Comparison of ENCODE assay signal across 1 cellular context in genomic region chr4:73258668-73259551, GRCh38.
A peak's percentile ranks its signal among the peaks of the same experiment; 100 is the strongest.
TF ChIP-seq lines count a peak whose summit lies in the region.

A gene with protein sequence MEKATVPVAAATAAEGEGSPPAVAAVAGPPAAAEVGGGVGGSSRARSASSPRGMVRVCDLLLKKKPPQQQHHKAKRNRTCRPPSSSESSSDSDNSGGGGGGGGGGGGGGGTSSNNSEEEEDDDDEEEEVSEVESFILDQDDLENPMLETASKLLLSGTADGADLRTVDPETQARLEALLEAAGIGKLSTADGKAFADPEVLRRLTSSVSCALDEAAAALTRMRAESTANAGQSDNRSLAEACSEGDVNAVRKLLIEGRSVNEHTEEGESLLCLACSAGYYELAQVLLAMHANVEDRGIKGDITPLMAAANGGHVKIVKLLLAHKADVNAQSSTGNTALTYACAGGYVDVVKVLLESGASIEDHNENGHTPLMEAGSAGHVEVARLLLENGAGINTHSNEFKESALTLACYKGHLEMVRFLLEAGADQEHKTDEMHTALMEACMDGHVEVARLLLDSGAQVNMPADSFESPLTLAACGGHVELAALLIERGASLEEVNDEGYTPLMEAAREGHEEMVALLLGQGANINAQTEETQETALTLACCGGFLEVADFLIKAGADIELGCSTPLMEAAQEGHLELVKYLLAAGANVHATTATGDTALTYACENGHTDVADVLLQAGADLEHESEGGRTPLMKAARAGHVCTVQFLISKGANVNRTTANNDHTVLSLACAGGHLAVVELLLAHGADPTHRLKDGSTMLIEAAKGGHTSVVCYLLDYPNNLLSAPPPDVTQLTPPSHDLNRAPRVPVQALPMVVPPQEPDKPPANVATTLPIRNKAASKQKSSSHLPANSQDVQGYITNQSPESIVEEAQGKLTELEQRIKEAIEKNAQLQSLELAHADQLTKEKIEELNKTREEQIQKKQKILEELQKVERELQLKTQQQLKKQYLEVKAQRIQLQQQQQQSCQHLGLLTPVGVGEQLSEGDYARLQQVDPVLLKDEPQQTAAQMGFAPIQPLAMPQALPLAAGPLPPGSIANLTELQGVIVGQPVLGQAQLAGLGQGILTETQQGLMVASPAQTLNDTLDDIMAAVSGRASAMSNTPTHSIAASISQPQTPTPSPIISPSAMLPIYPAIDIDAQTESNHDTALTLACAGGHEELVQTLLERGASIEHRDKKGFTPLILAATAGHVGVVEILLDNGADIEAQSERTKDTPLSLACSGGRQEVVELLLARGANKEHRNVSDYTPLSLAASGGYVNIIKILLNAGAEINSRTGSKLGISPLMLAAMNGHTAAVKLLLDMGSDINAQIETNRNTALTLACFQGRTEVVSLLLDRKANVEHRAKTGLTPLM (N-terminal part only) (minus strand): TSS chr4:73258798. CDS start chr4:73258668, 130 bp downstream.

TF ChIP-seq in GM12878, 131 proteins besides CTCF, POLR2A, EP300 and RAD21 (continued from another document and continues in another):
- TF ChIP-seq, protein P1, sequence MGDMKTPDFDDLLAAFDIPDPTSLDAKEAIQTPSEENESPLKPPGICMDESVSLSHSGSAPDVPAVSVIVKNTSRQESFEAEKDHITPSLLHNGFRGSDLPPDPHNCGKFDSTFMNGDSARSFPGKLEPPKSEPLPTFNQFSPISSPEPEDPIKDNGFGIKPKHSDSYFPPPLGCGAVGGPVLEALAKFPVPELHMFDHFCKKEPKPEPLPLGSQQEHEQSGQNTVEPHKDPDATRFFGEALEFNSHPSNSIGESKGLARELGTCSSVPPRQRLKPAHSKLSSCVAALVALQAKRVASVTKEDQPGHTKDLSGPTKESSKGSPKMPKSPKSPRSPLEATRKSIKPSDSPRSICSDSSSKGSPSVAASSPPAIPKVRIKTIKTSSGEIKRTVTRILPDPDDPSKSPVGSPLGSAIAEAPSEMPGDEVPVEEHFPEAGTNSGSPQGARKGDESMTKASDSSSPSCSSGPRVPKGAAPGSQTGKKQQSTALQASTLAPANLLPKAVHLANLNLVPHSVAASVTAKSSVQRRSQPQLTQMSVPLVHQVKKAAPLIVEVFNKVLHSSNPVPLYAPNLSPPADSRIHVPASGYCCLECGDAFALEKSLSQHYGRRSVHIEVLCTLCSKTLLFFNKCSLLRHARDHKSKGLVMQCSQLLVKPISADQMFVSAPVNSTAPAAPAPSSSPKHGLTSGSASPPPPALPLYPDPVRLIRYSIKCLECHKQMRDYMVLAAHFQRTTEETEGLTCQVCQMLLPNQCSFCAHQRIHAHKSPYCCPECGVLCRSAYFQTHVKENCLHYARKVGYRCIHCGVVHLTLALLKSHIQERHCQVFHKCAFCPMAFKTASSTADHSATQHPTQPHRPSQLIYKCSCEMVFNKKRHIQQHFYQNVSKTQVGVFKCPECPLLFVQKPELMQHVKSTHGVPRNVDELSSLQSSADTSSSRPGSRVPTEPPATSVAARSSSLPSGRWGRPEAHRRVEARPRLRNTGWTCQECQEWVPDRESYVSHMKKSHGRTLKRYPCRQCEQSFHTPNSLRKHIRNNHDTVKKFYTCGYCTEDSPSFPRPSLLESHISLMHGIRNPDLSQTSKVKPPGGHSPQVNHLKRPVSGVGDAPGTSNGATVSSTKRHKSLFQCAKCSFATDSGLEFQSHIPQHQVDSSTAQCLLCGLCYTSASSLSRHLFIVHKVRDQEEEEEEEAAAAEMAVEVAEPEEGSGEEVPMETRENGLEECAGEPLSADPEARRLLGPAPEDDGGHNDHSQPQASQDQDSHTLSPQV (IDR thresholded peaks at IDR 0.05): no peak
- TF ChIP-seq, protein P2, sequence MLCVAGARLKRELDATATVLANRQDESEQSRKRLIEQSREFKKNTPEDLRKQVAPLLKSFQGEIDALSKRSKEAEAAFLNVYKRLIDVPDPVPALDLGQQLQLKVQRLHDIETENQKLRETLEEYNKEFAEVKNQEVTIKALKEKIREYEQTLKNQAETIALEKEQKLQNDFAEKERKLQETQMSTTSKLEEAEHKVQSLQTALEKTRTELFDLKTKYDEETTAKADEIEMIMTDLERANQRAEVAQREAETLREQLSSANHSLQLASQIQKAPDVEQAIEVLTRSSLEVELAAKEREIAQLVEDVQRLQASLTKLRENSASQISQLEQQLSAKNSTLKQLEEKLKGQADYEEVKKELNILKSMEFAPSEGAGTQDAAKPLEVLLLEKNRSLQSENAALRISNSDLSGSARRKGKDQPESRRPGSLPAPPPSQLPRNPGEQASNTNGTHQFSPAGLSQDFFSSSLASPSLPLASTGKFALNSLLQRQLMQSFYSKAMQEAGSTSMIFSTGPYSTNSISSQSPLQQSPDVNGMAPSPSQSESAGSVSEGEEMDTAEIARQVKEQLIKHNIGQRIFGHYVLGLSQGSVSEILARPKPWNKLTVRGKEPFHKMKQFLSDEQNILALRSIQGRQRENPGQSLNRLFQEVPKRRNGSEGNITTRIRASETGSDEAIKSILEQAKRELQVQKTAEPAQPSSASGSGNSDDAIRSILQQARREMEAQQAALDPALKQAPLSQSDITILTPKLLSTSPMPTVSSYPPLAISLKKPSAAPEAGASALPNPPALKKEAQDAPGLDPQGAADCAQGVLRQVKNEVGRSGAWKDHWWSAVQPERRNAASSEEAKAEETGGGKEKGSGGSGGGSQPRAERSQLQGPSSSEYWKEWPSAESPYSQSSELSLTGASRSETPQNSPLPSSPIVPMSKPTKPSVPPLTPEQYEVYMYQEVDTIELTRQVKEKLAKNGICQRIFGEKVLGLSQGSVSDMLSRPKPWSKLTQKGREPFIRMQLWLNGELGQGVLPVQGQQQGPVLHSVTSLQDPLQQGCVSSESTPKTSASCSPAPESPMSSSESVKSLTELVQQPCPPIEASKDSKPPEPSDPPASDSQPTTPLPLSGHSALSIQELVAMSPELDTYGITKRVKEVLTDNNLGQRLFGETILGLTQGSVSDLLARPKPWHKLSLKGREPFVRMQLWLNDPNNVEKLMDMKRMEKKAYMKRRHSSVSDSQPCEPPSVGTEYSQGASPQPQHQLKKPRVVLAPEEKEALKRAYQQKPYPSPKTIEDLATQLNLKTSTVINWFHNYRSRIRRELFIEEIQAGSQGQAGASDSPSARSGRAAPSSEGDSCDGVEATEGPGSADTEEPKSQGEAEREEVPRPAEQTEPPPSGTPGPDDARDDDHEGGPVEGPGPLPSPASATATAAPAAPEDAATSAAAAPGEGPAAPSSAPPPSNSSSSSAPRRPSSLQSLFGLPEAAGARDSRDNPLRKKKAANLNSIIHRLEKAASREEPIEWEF (IDR thresholded peaks at IDR 0.05; ENCODE audit: insufficient replicate concordance, low read depth, low read length): no peak
- peak; percentile 95 for TF ChIP-seq NBN (IDR thresholded peaks at IDR 0.05)
- TF ChIP-seq TCF7 (IDR thresholded peaks at IDR 0.05; ENCODE audit: borderline replicate concordance): no peak
- TF ChIP-seq, protein P3, sequence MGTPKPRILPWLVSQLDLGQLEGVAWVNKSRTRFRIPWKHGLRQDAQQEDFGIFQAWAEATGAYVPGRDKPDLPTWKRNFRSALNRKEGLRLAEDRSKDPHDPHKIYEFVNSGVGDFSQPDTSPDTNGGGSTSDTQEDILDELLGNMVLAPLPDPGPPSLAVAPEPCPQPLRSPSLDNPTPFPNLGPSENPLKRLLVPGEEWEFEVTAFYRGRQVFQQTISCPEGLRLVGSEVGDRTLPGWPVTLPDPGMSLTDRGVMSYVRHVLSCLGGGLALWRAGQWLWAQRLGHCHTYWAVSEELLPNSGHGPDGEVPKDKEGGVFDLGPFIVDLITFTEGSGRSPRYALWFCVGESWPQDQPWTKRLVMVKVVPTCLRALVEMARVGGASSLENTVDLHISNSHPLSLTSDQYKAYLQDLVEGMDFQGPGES (IDR thresholded peaks at IDR 0.05): no peak
- no peak for TF ChIP-seq SREBF2 (IDR thresholded peaks at IDR 0.05; ENCODE audit: low read length)
- TF ChIP-seq MXI1 (IDR thresholded peaks at IDR 0.05; ENCODE audit: low read depth, low read length): peak; percentile 90
- TF ChIP-seq NRF1 (conservative IDR thresholded peaks at IDR 0.05; ENCODE audit: low read depth, low read length): 0 out of 2 replicates have a peak, but pooled peaks have one; percentile 22
- peak; percentile 93 for TF ChIP-seq IKZF1 (conservative IDR thresholded peaks at IDR 0.05)
- TF ChIP-seq CHD4 (IDR thresholded peaks at IDR 0.05): no peak
- peak; percentile 52; the same call in 1 of the 2 replicates for TF ChIP-seq IRF4 (IDR thresholded peaks at IDR 0.05; ENCODE audit: low read depth, low read length)
- TF ChIP-seq SMAD1 (IDR thresholded peaks at IDR 0.05; ENCODE audit: low read depth, partially characterized antibody): no peak
- no peak for TF ChIP-seq JUNB (IDR thresholded peaks at IDR 0.05)
- TF ChIP-seq LARP7 (IDR thresholded peaks at IDR 0.05): peak; percentile 75; the same call in 1 of the 2 replicates
- peak; percentile 94; the same call in 1 of the 2 replicates for TF ChIP-seq RB1 (IDR thresholded peaks at IDR 0.05; ENCODE audit: borderline replicate concordance)
- TF ChIP-seq IKZF2 (IDR thresholded peaks at IDR 0.05): peak; percentile 80 to 86
- TF ChIP-seq KAT2A (conservative IDR thresholded peaks at IDR 0.05; ENCODE audit: control insufficient read depth, low read depth, low read length): no peak
- TF ChIP-seq PAX5 (IDR thresholded peaks at IDR 0.05; ENCODE audit: borderline replicate concordance, low read depth, low read length): peak; percentile 52; the same call in 1 of the 2 replicates
- peak; percentile 82; the same call in 1 of the 2 replicates for TF ChIP-seq ZBTB40 (IDR thresholded peaks at IDR 0.05; ENCODE audit: borderline replicate concordance)
- TF ChIP-seq TCF12 (IDR thresholded peaks at IDR 0.05; ENCODE audit: low read depth, low read length): 0 out of 2 replicates have a peak, but pooled peaks have one; percentile 25
- TF ChIP-seq POLR2AphosphoS2 (IDR thresholded peaks at IDR 0.05; ENCODE audit: low read depth, low read length): peak; percentile 51; the same call in 1 of the 2 replicates
- peak; percentile 99 for TF ChIP-seq PML (IDR thresholded peaks at IDR 0.05; ENCODE audit: low read length)
- TF ChIP-seq ELK1 (IDR thresholded peaks at IDR 0.05; ENCODE audit: low read depth, low read length): peak; percentile 93
- peak; percentile 67; the same call in 1 of the 2 replicates for TF ChIP-seq MAX (IDR thresholded peaks at IDR 0.05; ENCODE audit: low read depth, low read length)
- TF ChIP-seq, protein P4, sequence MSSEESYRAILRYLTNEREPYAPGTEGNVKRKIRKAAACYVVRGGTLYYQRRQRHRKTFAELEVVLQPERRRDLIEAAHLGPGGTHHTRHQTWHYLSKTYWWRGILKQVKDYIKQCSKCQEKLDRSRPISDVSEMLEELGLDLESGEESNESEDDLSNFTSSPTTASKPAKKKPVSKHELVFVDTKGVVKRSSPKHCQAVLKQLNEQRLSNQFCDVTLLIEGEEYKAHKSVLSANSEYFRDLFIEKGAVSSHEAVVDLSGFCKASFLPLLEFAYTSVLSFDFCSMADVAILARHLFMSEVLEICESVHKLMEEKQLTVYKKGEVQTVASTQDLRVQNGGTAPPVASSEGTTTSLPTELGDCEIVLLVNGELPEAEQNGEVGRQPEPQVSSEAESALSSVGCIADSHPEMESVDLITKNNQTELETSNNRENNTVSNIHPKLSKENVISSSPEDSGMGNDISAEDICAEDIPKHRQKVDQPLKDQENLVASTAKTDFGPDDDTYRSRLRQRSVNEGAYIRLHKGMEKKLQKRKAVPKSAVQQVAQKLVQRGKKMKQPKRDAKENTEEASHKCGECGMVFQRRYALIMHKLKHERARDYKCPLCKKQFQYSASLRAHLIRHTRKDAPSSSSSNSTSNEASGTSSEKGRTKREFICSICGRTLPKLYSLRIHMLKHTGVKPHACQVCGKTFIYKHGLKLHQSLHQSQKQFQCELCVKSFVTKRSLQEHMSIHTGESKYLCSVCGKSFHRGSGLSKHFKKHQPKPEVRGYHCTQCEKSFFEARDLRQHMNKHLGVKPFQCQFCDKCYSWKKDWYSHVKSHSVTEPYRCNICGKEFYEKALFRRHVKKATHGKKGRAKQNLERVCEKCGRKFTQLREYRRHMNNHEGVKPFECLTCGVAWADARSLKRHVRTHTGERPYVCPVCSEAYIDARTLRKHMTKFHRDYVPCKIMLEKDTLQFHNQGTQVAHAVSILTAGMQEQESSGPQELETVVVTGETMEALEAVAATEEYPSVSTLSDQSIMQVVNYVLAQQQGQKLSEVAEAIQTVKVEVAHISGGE (CRISPR knock-in tag; IDR thresholded peaks at IDR 0.05): no peak
- peak; percentile 54 for TF ChIP-seq BRCA1 (IDR thresholded peaks at IDR 0.05; ENCODE audit: low read depth, low read length)
- peak; percentile 67; the same call in 1 of the 2 replicates for TF ChIP-seq TARDBP (IDR thresholded peaks at IDR 0.05; ENCODE audit: borderline replicate concordance)
- TF ChIP-seq RUNX3 (IDR thresholded peaks at IDR 0.05; ENCODE audit: low read length): peak; percentile 85
- peak; percentile 94; the same call in 1 of the 2 replicates for TF ChIP-seq CBX5 (IDR thresholded peaks at IDR 0.05; ENCODE audit: low read depth)
- TF ChIP-seq TAF1 (IDR thresholded peaks at IDR 0.05; ENCODE audit: borderline replicate concordance, low read depth, low read length): peak; percentile 85
